Comparison of ENCODE assay signal across 23 cellular contexts in the genomic region with DNA sequence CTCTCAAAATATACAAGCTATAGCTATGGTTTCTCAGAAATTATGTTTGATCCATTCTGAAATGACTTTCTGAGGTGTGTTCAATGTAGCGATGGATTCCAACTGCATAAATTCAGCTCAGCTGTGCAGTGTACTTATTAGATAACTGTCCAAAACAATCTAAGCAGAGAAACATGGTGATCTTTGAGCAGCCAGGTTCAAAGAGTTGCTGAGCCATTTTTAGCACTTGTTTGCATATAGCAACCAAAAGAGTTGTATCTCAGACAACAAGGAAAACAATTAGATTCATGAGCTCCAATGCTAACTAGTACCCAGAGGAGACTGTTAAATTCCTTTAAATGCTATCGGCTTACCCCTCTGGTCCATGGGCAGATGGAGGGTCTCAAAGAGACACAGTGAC. TPM values are rescaled to one million over a fixed set of nuclear protein-coding genes. Genes with fewer than 3 reads are reported as not detected.
DNase-seq lines count a peak whose midpoint lies in the region; ATAC-seq and TF ChIP-seq lines count a peak whose summit lies in the region.
"Had no signal": no experiment of that assay in that cellular context is flagged by ENCODE, and none has a peak within 500 bp of the region (broad histone marks: within the 10 kb centered on the region; RNA-seq: fewer than 3 reads in every experiment).

No MANE protein-coding gene starts in this region.

- peaks cover 46% of the 10 kb centered on the region for H3K36me3 Mint-ChIP-seq in CD4-positive, CD25-positive, alpha-beta regulatory T cell

- peak overlapping the region; percentile 47 to 78 (median 76) for H3K27ac Mint-ChIP-seq in CD4-positive, CD25-positive, alpha-beta regulatory T cell
- H3K27ac Mint-ChIP-seq: activated naive CD8-positive, alpha-beta T cell treated with anti-CD3 and anti-CD28 coated beads, Interleukin-2, amount 50 U/mL, for 24 hours had no signal

- no peaks in the 10 kb centered on the region for H3K27me3 Mint-ChIP-seq in CD4-positive, CD25-positive, alpha-beta regulatory T cell
- H3K27me3 Mint-ChIP-seq: activated naive CD8-positive, alpha-beta T cell treated with anti-CD3 and anti-CD28 coated beads, Interleukin-2, amount 50 U/mL, for 24 hours had no signal

- H3K27ac ChIP-seq in CD4-positive, CD25-positive, alpha-beta regulatory T cell (ENCODE audit: insufficient read depth, low read length, poor library complexity, severe bottlenecking): peak overlapping the region; percentile 65
- no peak overlapping the region for H3K27ac ChIP-seq in upper lobe of right lung
- H3K27ac ChIP-seq: upper lobe of left lung had no signal

- H3K9me3 ChIP-seq in CD4-positive, CD25-positive, alpha-beta regulatory T cell (ENCODE audit: control insufficient read depth in 2 of 2, low read length in 2 of 2): peaks cover 4 to 9% of the 10 kb centered on the region in 2 experiments
- peaks cover 6% of the 10 kb centered on the region for H3K9me3 ChIP-seq in upper lobe of right lung

- intact Hi-C loops in upper lobe of right lung (cut with DNase I): no loop called here

- peak overlapping the region in 2 of 4 donors; percentile 23 to 55 for H3K4me3 Mint-ChIP-seq in CD4-positive, CD25-positive, alpha-beta regulatory T cell
- H3K4me3 Mint-ChIP-seq: activated naive CD8-positive, alpha-beta T cell treated with anti-CD3 and anti-CD28 coated beads, Interleukin-2, amount 50 U/mL, for 24 hours; neural crest cell had no signal

- peaks cover 18 to 30% (median 20%) of the 10 kb centered on the region in 4 donors for H3K4me1 Mint-ChIP-seq in CD4-positive, CD25-positive, alpha-beta regulatory T cell
- H3K4me1 Mint-ChIP-seq: activated naive CD8-positive, alpha-beta T cell treated with anti-CD3 and anti-CD28 coated beads, Interleukin-2, amount 50 U/mL, for 24 hours; neural crest cell had no signal

- TF ChIP-seq CTCF in upper lobe of right lung (IDR thresholded peaks at IDR 0.05): no peak

- DNase-seq in CD4-positive, CD25-positive, alpha-beta regulatory T cell: peak in 1 of 3 donors; percentile 25
- peak; percentile 29 for DNase-seq in germinal center (ENCODE audit: low spot score)
- no peak for DNase-seq in upper lobe of right lung
- DNase-seq in NCI-H2029 treated with DMSO at 0.1 percent for 48 hours (lab: John Stamatoyannopoulos, UW): no peak
- no peak for DNase-seq in NCI-H526 (lab: John Stamatoyannopoulos, UW)
- DNase-seq: activated CD4-positive, alpha-beta T cell treated with anti-CD3 and anti-CD28 coated beads for 48 hours; activated effector memory CD4-positive, alpha-beta T cell treated with anti-CD3 and anti-CD28 coated beads, Interleukin-2, amount 50 U/mL, for 16 hours; activated naive CD8-positive, alpha-beta T cell treated with anti-CD3 and anti-CD28 coated beads, Interleukin-2, amount 50 U/mL, for 24 hours; C1 segment of cervical spinal cord; Calu3; effector CD4-positive, alpha-beta T cell; EL; foreskin fibroblast; hippocampal formation; KBM-7; NCI-H187; NCI-H345; posterior cingulate gyrus; upper lobe of left lung had no signal

- H3K36me3 ChIP-seq in CD4-positive, CD25-positive, alpha-beta regulatory T cell (ENCODE audit: control insufficient read depth, insufficient read depth, low read length): peaks cover 6% of the 10 kb centered on the region
- H3K36me3 ChIP-seq in upper lobe of right lung: no peaks in the 10 kb centered on the region

- peak overlapping the region; percentile 68 for H3K4me3 ChIP-seq in CD4-positive, CD25-positive, alpha-beta regulatory T cell (ENCODE audit: low read depth, low read length)
- no peak overlapping the region for H3K4me3 ChIP-seq in upper lobe of right lung
- H3K4me3 ChIP-seq: upper lobe of left lung had no signal

- H3K27me3 ChIP-seq in CD4-positive, CD25-positive, alpha-beta regulatory T cell (ENCODE audit: control insufficient read depth, insufficient read depth, low read length): no peaks in the 10 kb centered on the region
- H3K27me3 ChIP-seq in upper lobe of right lung: no peaks in the 10 kb centered on the region
- H3K27me3 ChIP-seq: upper lobe of left lung had no signal

- no peak for ATAC-seq in CD4-positive, CD25-positive, alpha-beta regulatory T cell (ENCODE audit: low read depth in 2 of 2)
- ATAC-seq in GM19324 (IDR thresholded peaks at IDR 0.05; ENCODE audit: low FRiP score, unreplicated experiment): peak; percentile 62
- peak; percentile 17 for ATAC-seq in HG03442 (IDR thresholded peaks at IDR 0.05; ENCODE audit: unreplicated experiment)
- no peak for ATAC-seq in upper lobe of right lung
- no peak for ATAC-seq in HG03135 (IDR thresholded peaks at IDR 0.05; ENCODE audit: unreplicated experiment)
- ATAC-seq: activated naive CD8-positive, alpha-beta T cell treated with anti-CD3 and anti-CD28 coated beads, Interleukin-2, amount 50 U/mL, for 24 hours had no signal

- H3K9me3 Mint-ChIP-seq in CD4-positive, CD25-positive, alpha-beta regulatory T cell: peaks cover 0 to 13% (median 6%) of the 10 kb centered on the region in 7 donors

- peaks cover 18% of the 10 kb centered on the region for H3K4me1 ChIP-seq in CD4-positive, CD25-positive, alpha-beta regulatory T cell (ENCODE audit: control insufficient read depth, insufficient read depth, low read length, poor library complexity, severe bottlenecking)
- H3K4me1 ChIP-seq in upper lobe of right lung: peaks cover 9% of the 10 kb centered on the region
- H3K4me1 ChIP-seq: upper lobe of left lung had no signal

RNA-seq across cellular contexts. Expression of gene KCNIP2, which starts 15.9 kb away (rescaled TPM):
- total RNA-seq in CD4-positive, CD25-positive, alpha-beta regulatory T cell: 1.6 TPM
- polyA plus RNA-seq in CD4-positive, CD25-positive, alpha-beta regulatory T cell: under 1 TPM in 1 of 4 donors, not detected in 3; 0.08 TPM
- total RNA-seq in upper lobe of right lung: 3.0 TPM

RNA-seq across cellular contexts. Expression of gene OGA, which starts 41.3 kb away (rescaled TPM):
- 442 TPM for total RNA-seq in CD4-positive, CD25-positive, alpha-beta regulatory T cell
- polyA plus RNA-seq in CD4-positive, CD25-positive, alpha-beta regulatory T cell: 10 to 100 TPM; 36.7 to 42.2 (median 41.3) TPM
- total RNA-seq in upper lobe of right lung: 91.6 TPM

Comparison
In these comparisons a context has a peak if more than half of its experiments do, and no peak if none do; other contexts are left out.
1. ATAC-seq: peak in GM19324 (single experiment) and HG03442 (single experiment); none in CD4-positive, CD25-positive, alpha-beta regulatory T cell (0 of 2), upper lobe of right lung (single experiment) and HG03135 (single experiment).